Comparison of ENCODE assay signal across 3 cellular contexts in the genomic region with DNA sequence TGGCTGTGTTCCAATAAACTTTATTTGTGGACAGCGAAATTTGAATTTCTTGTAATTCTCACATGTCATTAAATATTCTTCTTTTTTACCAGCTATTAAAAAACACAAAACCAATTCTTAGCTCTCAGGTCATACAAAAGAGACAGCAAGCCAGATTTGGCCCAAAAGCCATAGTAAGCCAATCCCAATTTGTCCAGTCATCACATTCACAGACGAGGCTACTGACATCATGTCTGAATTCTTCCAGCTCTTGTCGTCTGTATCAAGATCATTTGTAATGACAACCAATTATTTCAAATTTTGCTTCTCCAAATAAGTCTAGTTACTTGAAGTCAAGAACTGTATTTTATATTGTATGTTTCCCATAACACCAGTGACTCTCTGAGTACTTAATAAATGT.
A peak's percentile ranks its signal among the peaks of the same experiment; 100 is the strongest.
TF ChIP-seq lines count a peak whose summit lies in the region.

No MANE protein-coding gene starts in this region.

TF ChIP-seq in A549, 52 proteins besides CTCF, POLR2A, EP300 and RAD21:
- TF ChIP-seq KDM1A (IDR thresholded peaks at IDR 0.05; ENCODE audit: low read depth) = no peak
- TF ChIP-seq MAFK (IDR thresholded peaks at IDR 0.05; ENCODE audit: partially characterized antibody) = peak; percentile 48
- no peak for TF ChIP-seq BHLHE40 (IDR thresholded peaks at IDR 0.05; ENCODE audit: low read depth, low read length)
- TF ChIP-seq EHMT2 (IDR thresholded peaks at IDR 0.05; ENCODE audit: low read depth) = no peak

TF ChIP-seq in IMR-90, 13 proteins besides CTCF, POLR2A, EP300 and RAD21:
- TF ChIP-seq MXI1 (IDR thresholded peaks at IDR 0.05; ENCODE audit: borderline replicate concordance, low read depth, low read length) = no peak
- no peak for TF ChIP-seq CEBPB (IDR thresholded peaks at IDR 0.05; ENCODE audit: low read depth, low read length)
- TF ChIP-seq NFE2L2 (IDR thresholded peaks at IDR 0.05; ENCODE audit: low read depth, low read length) = no peak
- TF ChIP-seq FOS (IDR thresholded peaks at IDR 0.05; ENCODE audit: low read depth, low read length) = no peak
- no peak for TF ChIP-seq MAZ (IDR thresholded peaks at IDR 0.05; ENCODE audit: borderline replicate concordance, low read depth, low read length)
- TF ChIP-seq MAFK (IDR thresholded peaks at IDR 0.05; ENCODE audit: low read depth, low read length) = 0 out of 2 replicates have a peak, but pooled peaks have one; percentile 5

TF ChIP-seq in K562, 482 proteins besides CTCF, POLR2A, EP300 and RAD21 (continued from another document):
- TF ChIP-seq MAFK (IDR thresholded peaks at IDR 0.05; ENCODE audit: low read length) = peak; percentile 35; the same call in 1 of the 2 replicates
